Comparison of ENCODE assay signal across 1 cellular context in the genomic region with DNA sequence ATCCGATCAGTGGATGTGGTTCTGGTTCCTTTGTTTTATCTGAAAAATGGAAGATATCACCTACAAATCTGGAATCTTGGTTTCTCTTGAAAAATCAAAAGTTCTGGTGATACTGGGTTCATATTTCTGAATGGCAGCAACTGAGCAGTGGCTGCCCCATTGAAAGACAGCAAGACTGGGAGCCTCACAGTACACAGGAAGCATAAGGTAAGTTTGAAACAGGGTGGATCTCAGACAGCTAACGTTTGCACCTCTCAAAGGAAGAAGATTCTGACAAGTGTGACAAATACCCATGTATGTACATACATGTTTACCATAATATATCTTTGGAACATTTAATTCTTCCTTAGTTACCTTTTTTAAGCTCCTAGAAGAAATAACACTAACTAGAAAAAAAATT.
TF ChIP-seq lines count a peak whose summit lies in the region.

TSS of gene SAMD3 (minus strand) at position 177 of the 400 bp plus-strand sequence. CDS start 7,678 bp downstream, outside the sequence.

TF ChIP-seq in HepG2, 621 proteins besides CTCF, POLR2A, EP300 and RAD21 (continued from another document):
- TF ChIP-seq BRCA1 (CRISPR knock-in tag; IDR thresholded peaks at IDR 0.05) (no peak), ETV6 (CRISPR knock-in tag; conservative IDR thresholded peaks at IDR 0.05) (no peak), ZNF674 (CRISPR knock-in tag; IDR thresholded peaks at IDR 0.05; ENCODE audit: low read depth) (no peak), FOXO4 (CRISPR knock-in tag; conservative IDR thresholded peaks at IDR 0.05) (no peak), CBX2 (IDR thresholded peaks at IDR 0.05; ENCODE audit: low read depth, low read length) (no peak), CBX2 (CRISPR knock-in tag; IDR thresholded peaks at IDR 0.05; ENCODE audit: low read depth) (no peak), HNRNPK (IDR thresholded peaks at IDR 0.05; ENCODE audit: low read depth, low read length, poor library complexity, severe bottlenecking) (no peak), SIN3B (IDR thresholded peaks at IDR 0.05; ENCODE audit: low read length) (no peak)
TF ChIP-seq in HepG2: peak in this region for 0.
